23 cellular contexts compared by ENCODE assay signal in the genomic region with DNA sequence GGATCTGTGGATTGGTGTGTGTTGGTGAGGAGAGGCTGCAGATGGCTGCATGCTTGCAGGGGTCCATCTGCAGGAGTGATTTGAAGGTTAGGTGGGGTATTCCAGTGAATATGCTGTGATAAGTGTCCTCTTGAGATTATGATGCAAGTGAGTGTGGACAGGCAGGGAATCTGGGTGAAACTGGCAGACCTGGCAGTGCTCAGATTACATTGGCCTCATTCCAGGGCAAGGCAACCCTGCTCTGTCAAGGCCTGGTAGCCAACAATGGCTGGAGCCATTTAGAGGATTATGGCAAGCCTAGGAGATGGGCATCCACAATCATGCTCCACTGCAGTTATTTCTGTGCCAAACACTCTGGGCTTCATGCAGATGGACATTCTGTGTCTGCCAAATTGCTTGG.
"Had no signal": no experiment of that assay in that cellular context is flagged by ENCODE, and none has a peak within 500 bp of the region (broad histone marks: within the 10 kb centered on the region; RNA-seq: fewer than 3 reads in every experiment).

No MANE protein-coding gene starts in this region.

- H3K9ac ChIP-seq: KMS-11 had no signal

- H3K4me3 ChIP-seq: K562, MG63, PC-9, Peyer's patch, SJSA1, SK-N-MC had no signal

- H3K4me1 ChIP-seq: Peyer's patch, SJSA1 had no signal

- H3K36me3 ChIP-seq: MG63, Peyer's patch, SJSA1 had no signal

- H3K9me3 ChIP-seq: MG63, Peyer's patch, SJSA1 had no signal

- H2AFZ ChIP-seq: PC-9 had no signal

- H3K27me3 ChIP-seq: MG63, Peyer's patch, SJSA1 had no signal

- H3K4me2 ChIP-seq: KMS-11, PC-9 had no signal

- H3K27ac ChIP-seq: KMS-11, PC-9, Peyer's patch, SJSA1, SK-N-MC had no signal

- FAIRE-seq: K562 had no signal

- DNase-seq: Kasumi-1; MG63; NCI-H1092; NCI-H1105 treated with DMSO at 0.1 percent for 48 hours; NCI-H1417 treated with DMSO at 0.1 percent for 48 hours; NCI-H146; NCI-H1694 treated with DMSO at 0.1 percent for 48 hours; NCI-H1930; NCI-H2081; NCI-H2107; NCI-H2227 treated with DMSO at 0.1 percent for 48 hours; NCI-H524; NCI-H526 treated with DMSO at 0.1 percent for 48 hours; NCI-H748 treated with DMSO at 0.1 percent for 48 hours; NK-92 treated with Interleukin-12 subunit alpha and Interleukin-12 subunit beta, amount 100 ng/mL, for 24 hours; PC-9; Peyer's patch; Right ventricle myocardium superior; SIG-M5 had no signal
